28 cellular contexts compared by ENCODE assay signal in the genomic region with DNA sequence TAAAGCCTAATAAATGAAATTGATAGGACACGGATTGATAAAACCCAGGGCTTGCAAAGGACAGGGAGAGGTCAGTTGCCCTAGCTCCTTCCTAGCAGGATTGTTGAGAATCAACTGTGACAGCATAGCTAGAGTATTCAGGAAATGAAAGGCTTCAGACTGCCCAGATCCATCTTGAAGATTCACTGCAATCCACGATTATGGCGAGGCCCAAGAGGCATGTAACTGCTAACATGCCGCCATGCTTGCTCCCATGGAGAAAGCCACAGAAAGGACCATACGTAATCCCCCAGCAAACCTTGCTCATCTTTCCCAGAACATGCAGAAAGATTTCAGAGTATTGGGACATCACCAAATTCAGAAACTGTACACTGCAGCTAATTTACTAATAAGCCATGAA. TPM values are rescaled to one million over a fixed set of nuclear protein-coding genes. Genes with fewer than 3 reads are reported as not detected.
"Had no signal": no experiment of that assay in that cellular context is flagged by ENCODE, and none has a peak within 500 bp of the region (broad histone marks: within the 10 kb centered on the region; RNA-seq: fewer than 3 reads in every experiment).

No MANE protein-coding gene starts in this region.

- H3K27me3 ChIP-seq: pancreas, suprapubic skin, tibial artery, uterus had no signal

- H3K4me3 ChIP-seq: left ventricle myocardium inferior, lung, mucosa of descending colon, pancreas, prostate gland, skin epidermis, suprapubic skin, thoracic aorta, tibial artery, uterus had no signal

- H3K27ac ChIP-seq: left ventricle myocardium inferior, pancreas, prostate gland, skin epidermis, suprapubic skin, thoracic aorta, tibial artery, uterus had no signal

- DNase-seq: hypothalamus; immature natural killer cell; left ventricle myocardium inferior; midbrain; mucosa of descending colon; naive thymus-derived CD4-positive, alpha-beta T cell; nucleus accumbens; pancreas; posterior cingulate gyrus; retina; right cardiac atrium; stimulated activated CD4-positive, alpha-beta T cell treated with anti-CD3 and anti-CD28 coated beads, Interleukin-12 subunit alpha, Interleukin-12 subunit beta, amount 100 ng/mL, for 4 hours; stimulated activated CD4-positive, alpha-beta T cell treated with anti-CD3 and anti-CD28 coated beads, Interleukin-15, amount 100 ng/mL, for 24 hours; stimulated activated CD4-positive, alpha-beta T cell treated with anti-CD3 and anti-CD28 coated beads, Interleukin-2, amount 100 ng/mL, for 24 hours; stimulated activated CD4-positive, alpha-beta T cell treated with anti-CD3 and anti-CD28 coated beads, Interleukin-4, amount 100 ng/mL, for 1 hour; stimulated activated naive CD4-positive, alpha-beta T cell; tibial artery; uterus had no signal

- H3K9me3 ChIP-seq: left ventricle myocardium inferior, mucosa of descending colon, pancreas, prostate gland, suprapubic skin, thoracic aorta, tibial artery, uterus had no signal

- H3K36me3 ChIP-seq: left ventricle myocardium inferior, pancreas, prostate gland, suprapubic skin, thoracic aorta, tibial artery, uterus had no signal

- H3K4me1 ChIP-seq: left ventricle myocardium inferior, pancreas, prostate gland, tibial artery, uterus had no signal

- ATAC-seq: mucosa of descending colon; naive thymus-derived CD4-positive, alpha-beta T cell; natural killer cell treated with Interleukin-12 subunit alpha and Interleukin-12 subunit beta and Interleukin-15 and Interleukin-18, amount 100 ng/mL, for 72 hours; pancreas; right cardiac atrium; sciatic nerve; stimulated activated effector memory CD8-positive, alpha-beta T cell treated with anti-CD3 and anti-CD28 coated beads, Interleukin-12 subunit alpha, Interleukin-12 subunit beta, amount 100 ng/mL, for 72 hours had no signal

RNA-seq across cellular contexts. Expression of a gene that starts 41.3 kb away (rescaled TPM):
- total RNA-seq: kidney epithelial cell, subcutaneous adipose tissue had no signal
- polyA plus RNA-seq: immature natural killer cell; naive thymus-derived CD4-positive, alpha-beta T cell had no signal
